ENCODE assay signal across 8 cellular contexts in the genomic region with DNA sequence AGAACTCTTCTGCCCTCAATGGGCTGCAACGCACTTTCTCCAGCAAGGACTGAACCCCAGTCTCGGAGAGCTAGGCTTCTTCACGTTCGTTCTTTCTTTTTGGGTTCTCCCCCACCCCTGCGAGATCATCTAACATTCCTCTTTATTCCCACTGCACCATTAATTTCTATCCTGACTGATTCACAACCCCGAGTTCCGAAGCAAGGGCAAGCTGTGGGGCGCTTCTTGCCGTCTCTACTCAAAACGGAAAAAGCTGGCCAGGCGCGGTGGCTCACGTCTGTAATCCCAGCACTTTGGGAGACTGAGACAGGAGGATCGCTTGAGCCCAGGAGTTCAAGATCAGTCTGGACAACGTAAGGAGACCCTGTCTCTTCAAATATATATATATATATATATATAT. TPM values are rescaled to one million over a fixed set of nuclear protein-coding genes. Genes with fewer than 3 reads are reported as not detected.
DNase-seq lines count a peak whose midpoint lies in the region; TF ChIP-seq lines count a peak whose summit lies in the region.

No MANE protein-coding gene starts in this region.

- no peak overlapping the region for H3K27ac ChIP-seq in ACC112 (ENCODE audit: low read depth, low read length)
- H3K27ac ChIP-seq in HUES64 (ENCODE audit: low read depth, low read length): no peak overlapping the region
- H3K27ac ChIP-seq in muscle layer of colon (ENCODE audit: low read depth, low read length): peak overlapping the region; percentile 85

- H3K27me3 ChIP-seq in ACC112 (ENCODE audit: insufficient read depth, low read length): no peaks in the 10 kb centered on the region
- peaks cover 12% of the 10 kb centered on the region for H3K27me3 ChIP-seq in HUES64 (ENCODE audit: insufficient read depth, low read length)
- no peaks in the 10 kb centered on the region for H3K27me3 ChIP-seq in muscle layer of colon (ENCODE audit: control insufficient read depth in 1 of 2, insufficient read depth in 2 of 2, low read length in 2 of 2)

- H3K27me3 Mint-ChIP-seq in chondrocyte (ENCODE audit: low read depth): peaks cover 7% of the 10 kb centered on the region

- H3K4me3 ChIP-seq in ACC112 (ENCODE audit: low read depth, low read length) (peak overlapping the region; percentile 97), HUES64 (ENCODE audit: low read length) (peak overlapping the region; percentile 66), muscle layer of colon (ENCODE audit: low read depth in 1 of 2, low read length in 2 of 2) (peak overlapping the region; percentile 50 to 60)

- peak overlapping the region; percentile 80 for H2AFZ ChIP-seq in ACC112 (ENCODE audit: low read length, unreplicated experiment)

- no peak for TF ChIP-seq CTCF in chondrocyte (IDR thresholded peaks at IDR 0.05)

- H3K9me3 Mint-ChIP-seq in chondrocyte (ENCODE audit: low read depth): no peaks in the 10 kb centered on the region

- WGBS in HUES64: 74% methylated on average over 13 of the region's 15 CpGs

- DNase-seq in chondrocyte (ENCODE audit: low spot score): no peak
- DNase-seq in retina: no peak
- no peak for DNase-seq in NCI-H1105 treated with DMSO at 0.1 percent for 48 hours (lab: John Stamatoyannopoulos, UW)
- no peak for DNase-seq in inferior parietal cortex (ENCODE audit: extremely low spot score)
- DNase-seq in NCI-H2107 treated with DMSO at 0.1 percent for 48 hours (lab: John Stamatoyannopoulos, UW; ENCODE audit: unreplicated experiment): no peak

- no peaks in the 10 kb centered on the region for H3K4me1 ChIP-seq in ACC112 (ENCODE audit: control insufficient read depth, insufficient read depth, low read length, unreplicated experiment)
- H3K4me1 ChIP-seq in HUES64 (ENCODE audit: insufficient read depth, low read length): peaks cover 5% of the 10 kb centered on the region; the same call in 1 of the 2 replicates
- peaks cover 22% of the 10 kb centered on the region for H3K4me1 ChIP-seq in muscle layer of colon (ENCODE audit: insufficient read depth, low read length)

- H3K9me3 ChIP-seq in HUES64 (ENCODE audit: insufficient read depth, low read depth, low read length): no peaks in the 10 kb centered on the region
- H3K9me3 ChIP-seq in muscle layer of colon (ENCODE audit: low read length): no peaks in the 10 kb centered on the region

- H3K4me1 Mint-ChIP-seq in chondrocyte (ENCODE audit: low read depth): peaks cover 11% of the 10 kb centered on the region

- peak overlapping the region; percentile 91 for H3K27ac Mint-ChIP-seq in chondrocyte (ENCODE audit: unreplicated experiment)

- H3K36me3 ChIP-seq in ACC112 (ENCODE audit: insufficient read depth, low read length) (no peaks in the 10 kb centered on the region), HUES64 (ENCODE audit: insufficient read depth, low read length) (no peaks in the 10 kb centered on the region), muscle layer of colon (ENCODE audit: insufficient read depth, low read length) (no peaks in the 10 kb centered on the region)

- H3K9ac ChIP-seq in HUES64 (ENCODE audit: low read depth, low read length) (peak overlapping the region; percentile 7; the same call in 1 of the 2 replicates), muscle layer of colon (ENCODE audit: low read length) (peak overlapping the region; percentile 17)

- no peaks in the 10 kb centered on the region for H3K36me3 Mint-ChIP-seq in chondrocyte (ENCODE audit: low read depth)

- H3K4me3 Mint-ChIP-seq in chondrocyte (ENCODE audit: unreplicated experiment): peak overlapping the region; percentile 94

- no peaks in the 10 kb centered on the region for H3K79me2 ChIP-seq in ACC112 (ENCODE audit: control insufficient read depth, insufficient read depth, low read length, unreplicated experiment)

RNA-seq across cellular contexts. Expression of a gene that starts 37.4 kb away (rescaled TPM):
- polyA plus RNA-seq in HUES64 (2013, experiment 1 of 2): 11.1 TPM
- 15.4 TPM for polyA plus RNA-seq in HUES64 (2013, experiment 2 of 2)
- total RNA-seq in chondrocyte: 33.2 to 41.3 TPM (median 39.9 TPM) in 3 replicates

RNA-seq across cellular contexts. Expression of a gene that starts 38.4 kb away (rescaled TPM):
- not detected for polyA plus RNA-seq in HUES64 (2013, experiment 1 of 2)
- not detected for polyA plus RNA-seq in HUES64 (2013, experiment 2 of 2)
- not detected in 3 replicates for total RNA-seq in chondrocyte
